27 cellular contexts compared by ENCODE assay signal in genomic region chr11:74306440-74307175, GRCh38. TPM values are rescaled to one million over a fixed set of nuclear protein-coding genes. Genes with fewer than 3 reads are reported as not detected.
DNase-seq lines count a peak whose midpoint lies in the region; ATAC-seq, FAIRE-seq and TF ChIP-seq lines count a peak whose summit lies in the region.
"Had no signal": no experiment of that assay in that cellular context is flagged by ENCODE, and none has a peak within 500 bp of the region (broad histone marks: within the 10 kb centered on the region; RNA-seq: fewer than 3 reads in every experiment).

No MANE protein-coding gene starts in this region.

- TF ChIP-seq CTCF in NB4 (IDR thresholded peaks at IDR 0.05; ENCODE audit: low read depth, low read length): no peak
- TF ChIP-seq CTCF in pancreas (IDR thresholded peaks at IDR 0.05): no peak

- no peak overlapping the region for H3K4me3 ChIP-seq in NB4 (ENCODE audit: low read depth, low read length)
- no peak overlapping the region for H3K4me3 ChIP-seq in pancreas
- H3K4me3 ChIP-seq: breast epithelium, colonic mucosa, esophagus squamous epithelium, right lobe of liver had no signal

- TF ChIP-seq POLR2A in NB4 (IDR thresholded peaks at IDR 0.05; ENCODE audit: extremely low read depth, insufficient read length): no peak

- intact Hi-C loops in pancreas (cut with DNase I): no loop called here

- no peaks in the 10 kb centered on the region for H3K27me3 ChIP-seq in pancreas
- H3K27me3 ChIP-seq: colonic mucosa had no signal

- no peaks in the 10 kb centered on the region for H3K4me1 ChIP-seq in pancreas
- H3K4me1 ChIP-seq: breast epithelium, colonic mucosa had no signal

- FAIRE-seq in GM19239 (lab: Jason Lieb, UNC): no peak
- FAIRE-seq in pancreas (lab: Jason Lieb, UNC): no peak

- 69 to 83% methylated on average over 8 of the region's 8 CpGs for WGBS in pancreas, 2 donors

- H3K36me3 ChIP-seq in pancreas: no peaks in the 10 kb centered on the region
- H3K36me3 ChIP-seq: BE2C, breast epithelium, colonic mucosa, esophagus squamous epithelium, right lobe of liver had no signal

- no peak overlapping the region for H3K27ac ChIP-seq in pancreas
- H3K27ac ChIP-seq: breast epithelium, colonic mucosa, esophagus squamous epithelium, KMS-11, right lobe of liver had no signal

- H3K9me3 ChIP-seq in pancreas: no peaks in the 10 kb centered on the region
- H3K9me3 ChIP-seq: BE2C, breast epithelium, colonic mucosa, esophagus squamous epithelium, right lobe of liver had no signal

- no peak for ATAC-seq in pancreas
- ATAC-seq in GM19395 (IDR thresholded peaks at IDR 0.05; ENCODE audit: unreplicated experiment): no peak
- ATAC-seq: activated T-cell treated with anti-CD3 and anti-CD28 coated beads, Interleukin-2, amount 50 U/mL, for 72 hours; effector memory CD8-positive, alpha-beta T cell; right lobe of liver had no signal

- peak; percentile 67 for DNase-seq in DMS79 treated with DMSO at 0.1 percent for 48 hours (lab: John Stamatoyannopoulos, UW)
- DNase-seq in NB4 (ENCODE audit: low read depth): peak; percentile 39
- DNase-seq in SKM-1 treated with dmso at 0.1 percent for 144 hours (lab: John Stamatoyannopoulos, UW; ENCODE audit: unreplicated experiment): peak; percentile 42
- peak; percentile 40 for DNase-seq in fibroblast of peridontal ligament (ENCODE audit: extremely low read depth)
- DNase-seq in GM19239 (ENCODE audit: insufficient read length, low spot score): no peak
- DNase-seq in pancreas: no peak
- DNase-seq in medulla oblongata (ENCODE audit: extremely low spot score): no peak
- DNase-seq: activated CD4-positive, alpha-beta T cell treated with anti-CD3 and anti-CD28 coated beads for 48 hours; activated naive CD4-positive, alpha-beta T cell treated with Interleukin-2 at 50 U/mL for 16 hours; activated T-cell treated with anti-CD3 and anti-CD28 coated beads, Interleukin-2, amount 50 U/mL, for 72 hours; colonic mucosa; effector memory CD8-positive, alpha-beta T cell; esophagus squamous epithelium; islet precursor cell; NCI-H1694; NCI-H2171 treated with DMSO at 0.1 percent for 48 hours; nephron progenitor cell; posterior cingulate gyrus; stimulated activated CD4-positive, alpha-beta T cell treated with anti-CD3 and anti-CD28 coated beads, Interleukin-4, amount 100 ng/mL, for 4 hours; stimulated activated naive CD4-positive, alpha-beta T cell; T-helper 1 cell had no signal

RNA-seq across cellular contexts. Expression of gene P4HA3, which starts 4.8 kb away (rescaled TPM):
- under 1 TPM in 3 of 6 donors, not detected in 3; 0.20 to 0.94 (median 0.92) TPM for total RNA-seq in pancreas
- polyA plus RNA-seq in pancreas: under 1 TPM; 0.19 to 0.38 TPM
- total RNA-seq: activated T-cell treated with anti-CD3 and anti-CD28 coated beads, Interleukin-2, amount 50 U/mL, for 72 hours; HT-29 had no signal

Comparison
In these comparisons a context has a peak if more than half of its experiments do, and no peak if none do; other contexts are left out.
1. DNase-seq: peak in DMS79 treated with DMSO at 0.1 percent for 48 hours (single experiment), NB4 (single experiment), SKM-1 treated with dmso at 0.1 percent for 144 hours (single experiment) and fibroblast of peridontal ligament (single experiment); none in GM19239 (single experiment), pancreas (0 of 6) and medulla oblongata (single experiment).